8 cellular contexts compared by ENCODE assay signal in the genomic region with DNA sequence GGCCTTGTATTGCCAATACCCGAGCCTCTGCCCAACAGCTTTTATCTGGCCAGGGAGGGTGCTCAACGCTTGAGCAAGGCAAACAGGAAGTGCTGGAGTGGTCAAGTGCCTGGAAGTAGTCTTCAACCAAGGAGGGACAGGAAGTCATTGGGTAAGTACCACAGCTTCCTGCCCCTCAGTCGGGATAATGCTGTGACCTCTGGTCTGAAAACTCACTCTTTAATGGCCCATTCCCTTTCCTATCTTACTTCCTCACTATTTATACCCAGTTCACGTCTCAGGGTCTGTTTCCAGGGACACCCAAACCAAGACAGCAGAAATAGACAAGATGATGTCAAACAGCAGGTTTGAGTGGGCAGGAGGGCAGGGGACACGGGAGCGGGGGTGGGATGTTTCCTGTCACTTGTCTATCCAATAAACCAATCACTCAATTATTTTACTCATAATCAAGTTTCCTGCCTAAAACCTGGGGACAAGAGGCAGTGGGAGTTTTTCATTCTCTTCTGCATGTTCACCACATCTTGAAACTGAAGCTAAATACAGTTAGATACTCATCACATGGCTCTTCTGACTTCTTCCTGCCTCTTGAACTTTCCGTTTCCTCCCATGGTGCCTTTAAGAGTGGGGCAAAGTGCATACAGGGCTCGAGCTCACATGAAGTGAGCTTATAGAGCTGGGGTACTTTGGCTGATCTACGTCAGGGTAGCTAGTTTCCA.
DNase-seq lines count a peak whose midpoint lies in the region; ATAC-seq lines count a peak whose summit lies in the region.

No MANE protein-coding gene starts in this region.

- no peak overlapping the region for H2BK5ac ChIP-seq in mesendoderm (ENCODE audit: low read length)

- H3K18ac ChIP-seq in mesendoderm (ENCODE audit: low read length): no peak overlapping the region

- H2BK120ac ChIP-seq in mesendoderm (ENCODE audit: low read depth, low read length): no peak overlapping the region

- no peak overlapping the region for H4K5ac ChIP-seq in mesendoderm (ENCODE audit: low read length)

- H3K4me2 ChIP-seq in mesendoderm (ENCODE audit: low read length): no peak overlapping the region

- no peaks in the 10 kb centered on the region for H3K79me1 ChIP-seq in mesendoderm (ENCODE audit: low read length)

- no CpG with 5 or more reads among the region's 9 CpGs for WGBS in mesendoderm (ENCODE audit: extremely low coverage, insufficient coverage, low lambda C conversion rate)

- H2BK15ac ChIP-seq in mesendoderm (replicated peaks; ENCODE audit: low read depth): no peak overlapping the region

- peaks cover 38% of the 10 kb centered on the region for H3K4me1 Mint-ChIP-seq in activated CD4-positive, alpha-beta memory T cell treated with anti-CD3 and anti-CD28 coated beads, Interleukin-2, amount 10 ng/mL, durations not matched to agents 7 days and 5 days

- ATAC-seq in GM19328 (IDR thresholded peaks at IDR 0.05; ENCODE audit: unreplicated experiment): peak; percentile 73
- ATAC-seq in HG03432 (IDR thresholded peaks at IDR 0.05; ENCODE audit: unreplicated experiment): peak; percentile 88
- peak; percentile 95 for ATAC-seq in stimulated activated naive CD8-positive, alpha-beta T cell treated with anti-CD3 and anti-CD28 coated beads, Interleukin-15, Interleukin-2, amounts not matched to agents 100 U/mL and 50 U/mL, for 24 hours
- no peak for ATAC-seq in HG03521 (IDR thresholded peaks at IDR 0.05; ENCODE audit: unreplicated experiment)

- H3K4me3 ChIP-seq in mesendoderm (ENCODE audit: low read length): no peak overlapping the region

- H3K36me3 Mint-ChIP-seq in activated CD4-positive, alpha-beta memory T cell treated with anti-CD3 and anti-CD28 coated beads, Interleukin-2, amount 10 ng/mL, durations not matched to agents 7 days and 5 days (ENCODE audit: low read depth): peaks cover 17% of the 10 kb centered on the region

- H3K27ac Mint-ChIP-seq in activated CD4-positive, alpha-beta memory T cell treated with anti-CD3 and anti-CD28 coated beads, Interleukin-2, amount 10 ng/mL, durations not matched to agents 7 days and 5 days: peak overlapping the region; percentile 90

- H3K9ac ChIP-seq in mesendoderm (ENCODE audit: low read length): no peak overlapping the region

- peak overlapping the region; percentile 52 for H3K27ac ChIP-seq in layer of hippocampus (ENCODE audit: low read depth, low read length)
- H3K27ac ChIP-seq in mesendoderm (ENCODE audit: low read depth, low read length): no peak overlapping the region

- no peaks in the 10 kb centered on the region for H3K4me1 ChIP-seq in mesendoderm (ENCODE audit: control insufficient read depth, low read depth, low read length)

- H4K8ac ChIP-seq in mesendoderm (ENCODE audit: low read depth, low read length): no peak overlapping the region

- no peaks in the 10 kb centered on the region for H3K79me2 ChIP-seq in mesendoderm (ENCODE audit: control insufficient read depth, insufficient read depth, low read length)

- H3K56ac ChIP-seq in mesendoderm (ENCODE audit: low read length): no peak overlapping the region

- H2AK5ac ChIP-seq in mesendoderm (ENCODE audit: low read length): no peak overlapping the region

- H3K27me3 ChIP-seq in layer of hippocampus (ENCODE audit: control insufficient read depth, insufficient read depth, low read length) (no peaks in the 10 kb centered on the region), mesendoderm (ENCODE audit: insufficient read depth, low read length, poor library complexity) (no peaks in the 10 kb centered on the region)

- no peaks in the 10 kb centered on the region for H3K27me3 Mint-ChIP-seq in activated CD4-positive, alpha-beta memory T cell treated with anti-CD3 and anti-CD28 coated beads, Interleukin-2, amount 10 ng/mL, durations not matched to agents 7 days and 5 days

- no peaks in the 10 kb centered on the region for H3K36me3 ChIP-seq in mesendoderm (ENCODE audit: control insufficient read depth, insufficient read depth, low read length)

- H3K23ac ChIP-seq in mesendoderm (ENCODE audit: low read length): no peak overlapping the region

- CTCF ChIA-PET in activated CD4-positive, alpha-beta memory T cell treated with anti-CD3 and anti-CD28 coated beads, Interleukin-2, amount 10 ng/mL, durations not matched to agents 7 days and 5 days (lab: Charles Lee): interaction anchor here (0.5 to 3.3 kb wide), 14 partner anchors 9 to 484 kb away, joined by 3 to 15 read pairs (median 4); no protein-coding TSS in a partner anchor

- DNase-seq in activated CD4-positive, alpha-beta memory T cell treated with anti-CD3 and anti-CD28 coated beads, Interleukin-2, amount 10 ng/mL, durations not matched to agents 7 days and 5 days: peak; percentile 51
- DNase-seq in stimulated activated naive CD8-positive, alpha-beta T cell treated with anti-CD3 and anti-CD28 coated beads, Interleukin-15, Interleukin-2, amounts not matched to agents 100 U/mL and 50 U/mL, for 24 hours: peak; percentile 64
- DNase-seq in DMS 273 treated with DMSO at 0.1 percent for 48 hours (lab: John Stamatoyannopoulos, UW): no peak
- DNase-seq in mesendoderm: no peak

- H3K4me3 Mint-ChIP-seq in activated CD4-positive, alpha-beta memory T cell treated with anti-CD3 and anti-CD28 coated beads, Interleukin-2, amount 10 ng/mL, durations not matched to agents 7 days and 5 days: peak overlapping the region; percentile 34

- H3K4ac ChIP-seq in mesendoderm (ENCODE audit: low read depth, low read length): no peak overlapping the region

- POLR2A ChIA-PET in activated CD4-positive, alpha-beta memory T cell treated with anti-CD3 and anti-CD28 coated beads, Interleukin-2, amount 10 ng/mL, durations not matched to agents 7 days and 5 days (lab: Charles Lee): interaction anchor here (0.8 to 5.3 kb wide), 18 partner anchors 9 to 341 kb away, joined by 3 to 111 read pairs (median 4); partner anchors contain the start of genes CAB39 and SP100

- H3K9me3 Mint-ChIP-seq in activated CD4-positive, alpha-beta memory T cell treated with anti-CD3 and anti-CD28 coated beads, Interleukin-2, amount 10 ng/mL, durations not matched to agents 7 days and 5 days: peaks cover 9% of the 10 kb centered on the region

Comparison
In these comparisons a context has a peak if more than half of its experiments do, and no peak if none do; other contexts are left out.
1. DNase-seq: peak in activated CD4-positive, alpha-beta memory T cell treated with anti-CD3 and anti-CD28 coated beads, Interleukin-2, amount 10 ng/mL, durations not matched to agents 7 days and 5 days (single experiment) and stimulated activated naive CD8-positive, alpha-beta T cell treated with anti-CD3 and anti-CD28 coated beads, Interleukin-15, Interleukin-2, amounts not matched to agents 100 U/mL and 50 U/mL, for 24 hours (single experiment); none in DMS 273 treated with DMSO at 0.1 percent for 48 hours (single experiment) and mesendoderm (single experiment).